Comparison of ENCODE assay signal across 12 cellular contexts in the genomic region with DNA sequence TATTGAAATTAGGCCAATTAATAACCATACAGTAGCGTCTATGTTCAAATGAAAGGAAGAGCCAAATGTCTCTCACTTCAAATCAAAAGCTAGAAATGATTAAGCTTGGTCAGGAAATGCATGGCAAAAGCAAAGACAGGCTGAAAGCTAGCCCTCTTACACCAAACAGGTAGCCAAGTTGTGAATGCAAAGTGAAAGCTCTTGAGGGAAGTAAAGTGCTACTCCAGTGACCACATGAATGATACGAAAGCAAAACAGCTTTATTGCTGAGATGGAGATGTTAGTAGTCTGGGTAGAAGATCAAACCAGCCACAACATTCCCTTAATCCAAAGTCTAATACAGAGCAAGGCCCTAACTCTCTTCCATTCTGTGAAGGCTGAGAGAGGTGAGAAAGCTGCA.
DNase-seq lines count a peak whose midpoint lies in the region; ATAC-seq and TF ChIP-seq lines count a peak whose summit lies in the region.
"Had no signal": no experiment of that assay in that cellular context is flagged by ENCODE, and none has a peak within 500 bp of the region (broad histone marks: within the 10 kb centered on the region; RNA-seq: fewer than 3 reads in every experiment).

No MANE protein-coding gene starts in this region.

- peak; percentile 95 for ATAC-seq in GM18520 (IDR thresholded peaks at IDR 0.05; ENCODE audit: unreplicated experiment)
- peak; percentile 98 for ATAC-seq in GM21381 (IDR thresholded peaks at IDR 0.05; ENCODE audit: unreplicated experiment)
- ATAC-seq in HG02970 (IDR thresholded peaks at IDR 0.05; ENCODE audit: low FRiP score, unreplicated experiment), result peak; percentile 88
- no peak for ATAC-seq in HG03095 (IDR thresholded peaks at IDR 0.05; ENCODE audit: unreplicated experiment)

- intact Hi-C loops in ascending aorta (cut with DNase I), result no loop called here

- no peaks in the 10 kb centered on the region for H3K9me3 ChIP-seq in ascending aorta
- H3K9me3 ChIP-seq: SK-N-SH had no signal

- no peaks in the 10 kb centered on the region for H3K27me3 ChIP-seq in ascending aorta
- H3K27me3 ChIP-seq: BLaER1 had no signal

- H3K4me1 ChIP-seq in ascending aorta, result no peaks in the 10 kb centered on the region

- H3K27ac ChIP-seq in ascending aorta, result no peak overlapping the region
- H3K27ac ChIP-seq: BLaER1 had no signal

- TF ChIP-seq CTCF in ascending aorta (IDR thresholded peaks at IDR 0.05), result no peak

- DNase-seq in NCI-H510A (lab: John Stamatoyannopoulos, UW) (peak; percentile 37), NCI-H1436 (lab: John Stamatoyannopoulos, UW) (no peak), iPS-NIHi11 (ENCODE audit: low spot score) (no peak), ascending aorta (ENCODE audit: low spot score in 2 of 2) (no peak)
- DNase-seq: mammary epithelial cell, NCI-H1092, SK-N-SH had no signal

- H3K4me3 ChIP-seq in ascending aorta, result no peak overlapping the region
- H3K4me3 ChIP-seq: BLaER1 had no signal

- H3K36me3 ChIP-seq in ascending aorta, result no peaks in the 10 kb centered on the region
- H3K36me3 ChIP-seq: BLaER1 had no signal
